ENCODE assay signal across 8 cellular contexts in genomic region chr12:130454296-130454695, GRCh38.
"Had no signal": no experiment of that assay in that cellular context is flagged by ENCODE, and none has a peak within 500 bp of the region (broad histone marks: within the 10 kb centered on the region; RNA-seq: fewer than 3 reads in every experiment).

No MANE protein-coding gene starts in this region.

- FAIRE-seq: G401.6, GM12878, GM12891, GM12892, GM18507, GM19239 had no signal

- DNase-seq: GDM1, GF-D8 had no signal

- H3K4me3 ChIP-seq: GM12878 had no signal
